In the genomic region with DNA sequence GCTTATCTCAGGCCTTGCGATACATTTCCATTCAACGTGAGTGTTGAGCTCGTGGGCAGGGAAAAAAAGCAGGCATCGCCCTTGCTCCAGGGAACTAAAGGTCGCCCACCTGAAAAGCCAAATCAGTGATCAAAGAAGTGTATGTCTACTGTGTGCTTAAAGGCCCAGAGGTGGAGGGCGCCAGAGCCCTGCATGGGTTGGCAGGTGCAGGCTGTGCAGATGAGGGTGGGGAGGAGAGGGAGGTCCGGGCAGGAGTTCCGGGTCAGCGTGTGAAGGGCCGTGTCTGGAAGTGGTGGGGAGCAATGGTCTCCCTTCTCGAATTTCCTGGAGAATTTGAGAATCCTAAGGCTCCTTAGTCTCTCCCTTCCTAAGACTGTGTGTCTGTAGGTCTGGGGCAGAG, we compare ENCODE assay signal across 22 cellular contexts. TPM values are rescaled to one million over a fixed set of nuclear protein-coding genes. Genes with fewer than 3 reads are reported as not detected.
"Had no signal": no experiment of that assay in that cellular context is flagged by ENCODE, and none has a peak within 500 bp of the region (broad histone marks: within the 10 kb centered on the region; RNA-seq: fewer than 3 reads in every experiment).

No MANE protein-coding gene starts in this region.

- H3K4me3 Mint-ChIP-seq: immature natural killer cell; naive thymus-derived CD4-positive, alpha-beta T cell; nephron progenitor cell; stimulated activated effector memory CD8-positive, alpha-beta T cell treated with anti-CD3 and anti-CD28 coated beads, Interleukin-12 subunit alpha, Interleukin-12 subunit beta, amount 100 ng/mL, for 72 hours; type B pancreatic cell had no signal

- H3K4me1 Mint-ChIP-seq: immature natural killer cell had no signal

- H3K4me1 ChIP-seq: suprapubic skin, thyroid gland had no signal

- ATAC-seq: esophagus mucosa; naive thymus-derived CD4-positive, alpha-beta T cell; stimulated activated effector memory CD8-positive, alpha-beta T cell treated with anti-CD3 and anti-CD28 coated beads, Interleukin-12 subunit alpha, Interleukin-12 subunit beta, amount 100 ng/mL, for 72 hours; stimulated activated naive CD8-positive, alpha-beta T cell treated with anti-CD3 and anti-CD28 coated beads, Interleukin-15, Interleukin-2, amounts not matched to agents 100 U/mL and 50 U/mL, for 24 hours had no signal

- H3K4me2 ChIP-seq: smooth muscle cell had no signal

- H3K27me3 ChIP-seq: dorsolateral prefrontal cortex, thyroid gland had no signal

- H3K27ac Mint-ChIP-seq: immature natural killer cell; naive thymus-derived CD4-positive, alpha-beta T cell; nephron progenitor cell; type B pancreatic cell had no signal

- FAIRE-seq: endometrium, frontal cortex, keratinocyte, urothelium cell line had no signal

- H3K27ac ChIP-seq: coronary artery, neutrophil, suprapubic skin, thyroid gland had no signal

- DNase-seq: effector CD8-positive, alpha-beta T cell; immature natural killer cell; left ventricle myocardium superior; naive thymus-derived CD4-positive, alpha-beta T cell; nephron progenitor cell; stimulated activated CD4-positive, alpha-beta T cell treated with anti-CD3 and anti-CD28 coated beads, Interleukin-4, amount 100 ng/mL, for 1 hour; stimulated activated CD8-positive, alpha-beta memory T cell treated with anti-CD3 and anti-CD28 coated beads, Interleukin-4, amount 100 ng/mL, for 48 hours; stimulated activated naive CD8-positive, alpha-beta T cell treated with anti-CD3 and anti-CD28 coated beads, Interleukin-15, Interleukin-2, amounts not matched to agents 100 U/mL and 50 U/mL, for 24 hours; thyroid gland had no signal

- H3K9me3 Mint-ChIP-seq: immature natural killer cell; naive thymus-derived CD4-positive, alpha-beta T cell; nephron progenitor cell; stimulated activated effector memory CD8-positive, alpha-beta T cell treated with anti-CD3 and anti-CD28 coated beads, Interleukin-12 subunit alpha, Interleukin-12 subunit beta, amount 100 ng/mL, for 72 hours; type B pancreatic cell had no signal

- H3K36me3 ChIP-seq: neutrophil, suprapubic skin, thyroid gland had no signal

- H3K36me3 Mint-ChIP-seq: immature natural killer cell; naive thymus-derived CD4-positive, alpha-beta T cell; stimulated activated effector memory CD8-positive, alpha-beta T cell treated with anti-CD3 and anti-CD28 coated beads, Interleukin-12 subunit alpha, Interleukin-12 subunit beta, amount 100 ng/mL, for 72 hours; type B pancreatic cell had no signal

- H3K4me3 ChIP-seq: coronary artery, dorsolateral prefrontal cortex, lung, smooth muscle cell, suprapubic skin, thyroid gland had no signal

- H3K9me3 ChIP-seq: neutrophil, suprapubic skin, thyroid gland had no signal

RNA-seq across cellular contexts. Expression of gene ADAM11, which starts 7.2 kb away (rescaled TPM):
- total RNA-seq: smooth muscle cell had no signal
- polyA plus RNA-seq: immature natural killer cell had no signal
